ENCODE assay signal across 29 cellular contexts in genomic region chr2:1187189-1187588, GRCh38.
"Had no signal": no experiment of that assay in that cellular context is flagged by ENCODE, and none has a peak within 500 bp of the region (broad histone marks: within the 10 kb centered on the region; RNA-seq: fewer than 3 reads in every experiment).

No MANE protein-coding gene starts in this region.

- H3K4me3 Mint-ChIP-seq: stimulated activated effector memory CD8-positive, alpha-beta T cell treated with anti-CD3 and anti-CD28 coated beads, Interleukin-12 subunit alpha, Interleukin-12 subunit beta, amount 100 ng/mL, for 72 hours; stimulated activated memory B cell treated with anti-CD40 and anti-IgM and Interleukin-4, amounts not matched to agents 10 μg/mL and 1 μg/mL and 100 μg/mL, for 72 hours; stimulated activated naive B cell treated with anti-CD40 and anti-IgM and Interleukin-4, amounts not matched to agents 10 μg/mL and 1 μg/mL and 100 μg/mL, for 72 hours; stimulated activated naive CD8-positive, alpha-beta T cell treated with anti-CD3 and anti-CD28 coated beads, Interleukin-15, amount 100 ng/mL, for 72 hours; stimulated activated naive CD8-positive, alpha-beta T cell treated with anti-CD3 and anti-CD28 coated beads, Interleukin-15, Interleukin-2, amounts not matched to agents 100 ng/mL and 50 ng/mL, for 24 hours; type B pancreatic cell had no signal

- H3K4me1 Mint-ChIP-seq: stimulated activated effector memory CD8-positive, alpha-beta T cell treated with anti-CD3 and anti-CD28 coated beads, Interleukin-12 subunit alpha, Interleukin-12 subunit beta, amount 100 ng/mL, for 72 hours; stimulated activated memory B cell treated with anti-CD40 and anti-IgM and Interleukin-4, amounts not matched to agents 10 μg/mL and 1 μg/mL and 100 μg/mL, for 72 hours; stimulated activated naive CD8-positive, alpha-beta T cell treated with anti-CD3 and anti-CD28 coated beads, Interleukin-15, amount 100 ng/mL, for 72 hours had no signal

- H3K27ac Mint-ChIP-seq: stimulated activated effector memory CD8-positive, alpha-beta T cell treated with anti-CD3 and anti-CD28 coated beads, Interleukin-12 subunit alpha, Interleukin-12 subunit beta, amount 100 ng/mL, for 72 hours; stimulated activated memory B cell treated with anti-CD40 and anti-IgM and Interleukin-4, amounts not matched to agents 10 μg/mL and 1 μg/mL and 100 μg/mL, for 72 hours; stimulated activated naive B cell treated with anti-CD40 and anti-IgM and Interleukin-4, amounts not matched to agents 10 μg/mL and 1 μg/mL and 100 μg/mL, for 72 hours; stimulated activated naive CD8-positive, alpha-beta T cell treated with anti-CD3 and anti-CD28 coated beads, Interleukin-15, amount 100 ng/mL, for 72 hours; stimulated activated naive CD8-positive, alpha-beta T cell treated with anti-CD3 and anti-CD28 coated beads, Interleukin-15, Interleukin-2, amounts not matched to agents 100 ng/mL and 50 ng/mL, for 24 hours; type B pancreatic cell had no signal

- FAIRE-seq: urothelium cell line had no signal

- H3K27me3 Mint-ChIP-seq: stimulated activated memory B cell treated with anti-CD40 and anti-IgM and Interleukin-4, amounts not matched to agents 10 μg/mL and 1 μg/mL and 100 μg/mL, for 72 hours; stimulated activated naive CD8-positive, alpha-beta T cell treated with anti-CD3 and anti-CD28 coated beads, Interleukin-15, amount 100 ng/mL, for 72 hours; stimulated activated naive CD8-positive, alpha-beta T cell treated with anti-CD3 and anti-CD28 coated beads, Interleukin-15, Interleukin-2, amounts not matched to agents 100 ng/mL and 50 ng/mL, for 24 hours; type B pancreatic cell had no signal

- DNase-seq: stimulated activated CD4-positive, alpha-beta T cell treated with anti-CD3 and anti-CD28 coated beads, Interleukin-2, amount 100 ng/mL, for 48 hours; stimulated activated CD4-positive, alpha-beta T cell treated with anti-CD3 and anti-CD28 coated beads, Interleukin-4, amount 100 ng/mL, for 1 hour; stimulated activated CD4-positive, alpha-beta T cell treated with anti-CD3 and anti-CD28 coated beads, Interleukin-4, amount 100 ng/mL, for 24 hours; stimulated activated CD4-positive, alpha-beta T cell treated with anti-CD3 and anti-CD28 coated beads, Interleukin-4, amount 100 ng/mL, for 4 hours; stimulated activated CD8-positive, alpha-beta memory T cell treated with anti-CD3 and anti-CD28 coated beads, Interleukin-4, amount 100 ng/mL, for 48 hours; stimulated activated naive B cell treated with anti-CD40 and anti-IgM and Interleukin-4, amounts not matched to agents 10 μg/mL and 1 μg/mL and 100 μg/mL, for 72 hours; stimulated activated naive CD4-positive, alpha-beta T cell; stimulated activated naive CD4-positive, alpha-beta T cell treated with Interleukin-2 at 50 U/mL for 16 hours; stimulated activated naive CD8-positive, alpha-beta T cell treated with anti-CD3 and anti-CD28 coated beads, Interleukin-15, amount 100 ng/mL, for 72 hours; stimulated activated naive CD8-positive, alpha-beta T cell treated with anti-CD3 and anti-CD28 coated beads, Interleukin-15, Interleukin-2, amounts not matched to agents 100 U/mL and 50 U/mL, for 24 hours; stomach; substantia nigra; testis; thyroid gland; tibial artery; transverse colon; trophoblast cell; upper lobe of left lung; upper lobe of right lung; uterus had no signal

- H3K4me3 ChIP-seq: stomach, suprapubic skin, testis, thoracic aorta, thyroid gland, tibial artery, tibial nerve, transverse colon, upper lobe of left lung, upper lobe of right lung, uterus, vagina had no signal

- H3K27ac ChIP-seq: stomach, suprapubic skin, testis, thoracic aorta, thyroid gland, tibial artery, tibial nerve, transverse colon, upper lobe of left lung, upper lobe of right lung, uterus, vagina had no signal

- H3K9me3 ChIP-seq: suprapubic skin, testis, thoracic aorta, thyroid gland, tibial artery, transverse colon, upper lobe of right lung, uterus, vagina had no signal

- H3K27me3 ChIP-seq: stomach, suprapubic skin, testis, thyroid gland, tibial artery, tibial nerve, transverse colon, upper lobe of left lung, upper lobe of right lung, uterus, vagina had no signal

- H3K36me3 Mint-ChIP-seq: stimulated activated effector memory CD8-positive, alpha-beta T cell treated with anti-CD3 and anti-CD28 coated beads, Interleukin-12 subunit alpha, Interleukin-12 subunit beta, amount 100 ng/mL, for 72 hours; stimulated activated memory B cell treated with anti-CD40 and anti-IgM and Interleukin-4, amounts not matched to agents 10 μg/mL and 1 μg/mL and 100 μg/mL, for 72 hours; type B pancreatic cell had no signal

- H3K4me1 ChIP-seq: stomach, suprapubic skin, testis, tibial artery, tibial nerve, transverse colon, upper lobe of left lung, upper lobe of right lung, uterus, vagina had no signal

- H3K36me3 ChIP-seq: stomach, suprapubic skin, thoracic aorta, thyroid gland, tibial artery, tibial nerve, transverse colon, upper lobe of left lung, upper lobe of right lung, uterus, vagina had no signal

- ATAC-seq: stimulated activated effector memory CD8-positive, alpha-beta T cell treated with anti-CD3 and anti-CD28 coated beads, Interleukin-12 subunit alpha, Interleukin-12 subunit beta, amount 100 ng/mL, for 72 hours; stimulated activated memory B cell treated with anti-CD40 and anti-IgM and Interleukin-4, amounts not matched to agents 10 μg/mL and 1 μg/mL and 100 μg/mL, for 72 hours; stimulated activated naive CD8-positive, alpha-beta T cell treated with anti-CD3 and anti-CD28 coated beads, Interleukin-15, amount 100 ng/mL, for 72 hours; stimulated activated naive CD8-positive, alpha-beta T cell treated with anti-CD3 and anti-CD28 coated beads, Interleukin-15, Interleukin-2, amounts not matched to agents 100 U/mL and 50 U/mL, for 24 hours had no signal
